In the genomic region with DNA sequence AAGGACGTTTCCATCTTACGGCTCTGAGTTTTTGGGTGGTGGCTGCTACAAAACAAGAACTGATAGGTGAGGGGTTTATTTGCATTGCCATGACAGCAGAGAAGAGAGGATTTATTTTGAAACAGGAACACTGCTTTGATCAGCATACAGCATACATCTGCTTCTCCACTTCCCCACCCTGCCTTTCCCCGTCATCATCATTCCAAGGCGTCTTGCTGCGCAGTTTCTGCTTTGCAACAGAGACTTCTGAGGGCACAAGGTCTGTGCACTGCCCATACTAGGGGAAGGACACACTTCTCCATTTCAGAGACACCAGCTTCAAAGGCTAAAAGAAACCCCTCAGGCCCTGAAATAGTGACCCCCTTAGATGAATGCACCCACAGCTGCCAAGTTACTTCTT, we compare ENCODE assay signal across 16 cellular contexts. TPM values are rescaled to one million over a fixed set of nuclear protein-coding genes. Genes with fewer than 3 reads are reported as not detected.
DNase-seq lines count a peak whose midpoint lies in the region; ATAC-seq and TF ChIP-seq lines count a peak whose summit lies in the region.
"Had no signal": no experiment of that assay in that cellular context is flagged by ENCODE, and none has a peak within 500 bp of the region (broad histone marks: within the 10 kb centered on the region; RNA-seq: fewer than 3 reads in every experiment).

No MANE protein-coding gene starts in this region.

- H3K27ac ChIP-seq in right atrium auricular region = no peak overlapping the region
- peak overlapping the region in 4 of 12 donors; percentile 14 to 80 (median 43) for H3K27ac ChIP-seq in heart left ventricle
- peak overlapping the region; percentile 39 for H3K27ac ChIP-seq in muscle layer of duodenum (ENCODE audit: low read length)
- no peak overlapping the region for H3K27ac ChIP-seq in upper lobe of right lung
- H3K27ac ChIP-seq: RWPE1 had no signal

- H3K4me1 ChIP-seq in right atrium auricular region = no peaks in the 10 kb centered on the region
- peaks cover 0 to 17% (median 2%) of the 10 kb centered on the region in 12 donors for H3K4me1 ChIP-seq in heart left ventricle
- H3K4me1 ChIP-seq in muscle layer of duodenum (ENCODE audit: control insufficient read depth in 1 of 2, insufficient read depth in 2 of 2, low read length in 2 of 2) = no peaks in the 10 kb centered on the region
- H3K4me1 ChIP-seq in upper lobe of right lung = no peaks in the 10 kb centered on the region

- H3K9me3 ChIP-seq in right atrium auricular region (no peaks in the 10 kb centered on the region), heart left ventricle (no peaks in the 10 kb centered on the region), muscle layer of duodenum (ENCODE audit: control insufficient read depth in 1 of 2, low read length in 2 of 2) (no peaks in the 10 kb centered on the region), upper lobe of right lung (no peaks in the 10 kb centered on the region)

- H3K4me3 ChIP-seq in right atrium auricular region = no peak overlapping the region
- H3K4me3 ChIP-seq in heart left ventricle = no peak overlapping the region
- H3K4me3 ChIP-seq in muscle layer of duodenum (ENCODE audit: low read depth in 1 of 2, low read length in 2 of 2) = no peak overlapping the region
- no peak overlapping the region for H3K4me3 ChIP-seq in upper lobe of right lung

- WGBS in heart left ventricle, 4 donors = 92 to 100% (median 95%) methylated on average over 5 of the region's 5 CpGs

- no peak for TF ChIP-seq CTCF in right atrium auricular region (IDR thresholded peaks at IDR 0.05)
- no peak for TF ChIP-seq CTCF in heart left ventricle (IDR thresholded peaks at IDR 0.05)
- TF ChIP-seq CTCF in upper lobe of right lung (IDR thresholded peaks at IDR 0.05) = no peak

- no peak for TF ChIP-seq POLR2A in heart left ventricle (IDR thresholded peaks at IDR 0.05)

- H3K36me3 ChIP-seq in right atrium auricular region (no peaks in the 10 kb centered on the region), heart left ventricle (no peaks in the 10 kb centered on the region), muscle layer of duodenum (ENCODE audit: control insufficient read depth in 1 of 2, insufficient read depth in 2 of 2, low read length in 2 of 2) (no peaks in the 10 kb centered on the region), upper lobe of right lung (no peaks in the 10 kb centered on the region)

- DNase-seq in Right ventricle myocardium inferior (ENCODE audit: missing footprints) = no peak
- no peak for DNase-seq in right atrium auricular region (ENCODE audit: low spot score)
- DNase-seq in heart left ventricle = peak in 1 of 5 donors; percentile 18
- DNase-seq in upper lobe of right lung = no peak
- no peak for DNase-seq in NCI-H187 treated with DMSO at 0.1 percent for 48 hours (lab: John Stamatoyannopoulos, UW)
- DNase-seq in posterior cingulate gyrus = no peak
- DNase-seq: COR-L47, DMS153, EL, H7, NCI-H1436, NCI-H2081, NCI-H510A treated with DMSO at 0.1 percent for 48 hours had no signal

- ATAC-seq in Right ventricle myocardium inferior (peak; percentile 63), heart left ventricle (peak in 3 of 4 donors; percentile 12 to 78 (median 69)), upper lobe of right lung (peak; percentile 80), HG03457 (IDR thresholded peaks at IDR 0.05; ENCODE audit: unreplicated experiment) (no peak)

- H3K27me3 ChIP-seq in right atrium auricular region (no peaks in the 10 kb centered on the region), heart left ventricle (peaks cover 0 to 7% (median 0%) of the 10 kb centered on the region in 9 donors), muscle layer of duodenum (ENCODE audit: low read depth, low read length) (no peaks in the 10 kb centered on the region), upper lobe of right lung (no peaks in the 10 kb centered on the region)

- intact Hi-C loops in Right ventricle myocardium inferior (cut with DNase I) (no loop called here), heart left ventricle (cut with DNase I) (no loop called here), upper lobe of right lung (cut with DNase I) (no loop called here), posterior cingulate gyrus (cut with DNase I) (no loop called here)

RNA-seq across cellular contexts. Expression of gene STARD8, which starts 19.1 kb away (rescaled TPM):
- total RNA-seq in Right ventricle myocardium inferior (11.7 TPM), right atrium auricular region (10 to 100 TPM in 1 of 2 donors, 1 to 10 TPM in 1; 8.3 to 14.6 TPM), heart left ventricle (10 to 100 TPM in 3 of 9 donors, 1 to 10 TPM in 6; 5.6 to 17.5 (median 7.1) TPM), upper lobe of right lung (39.4 TPM)
- polyA plus RNA-seq in heart left ventricle = 1 to 10 TPM; 4.2 to 6.5 TPM
